Comparison of ENCODE assay signal across 1 cellular context in the genomic region with DNA sequence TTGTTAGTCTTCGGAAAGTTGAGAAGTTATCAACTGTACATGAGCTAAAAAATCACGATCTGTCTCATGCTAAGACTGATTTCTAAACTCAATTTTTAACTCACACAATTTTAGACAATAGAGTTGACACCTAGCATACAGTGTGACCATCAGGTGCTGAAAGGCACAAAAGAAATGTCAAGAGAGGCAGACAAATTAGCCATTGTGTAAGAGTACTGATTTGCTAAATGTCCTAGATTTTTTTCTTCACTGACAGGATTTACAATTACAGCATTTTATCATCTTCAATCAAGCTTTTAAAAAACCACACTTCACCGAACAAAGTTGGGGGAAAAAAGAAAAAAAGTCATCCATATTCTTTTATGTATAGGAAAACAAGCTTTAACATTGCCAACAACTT.
A peak's percentile ranks its signal among the peaks of the same experiment; 100 is the strongest.
TF ChIP-seq lines count a peak whose summit lies in the region.

No MANE protein-coding gene starts in this region.

TF ChIP-seq in K562, 482 proteins besides CTCF, POLR2A, EP300 and RAD21 (continued from another document):
- peak; percentile 15 for TF ChIP-seq MEIS2 (IDR thresholded peaks at IDR 0.05; ENCODE audit: partially characterized antibody)
- no peak for TF ChIP-seq HNRNPUL1 (IDR thresholded peaks at IDR 0.05; ENCODE audit: low read length)
